ENCODE assay signal across 19 cellular contexts in the genomic region with DNA sequence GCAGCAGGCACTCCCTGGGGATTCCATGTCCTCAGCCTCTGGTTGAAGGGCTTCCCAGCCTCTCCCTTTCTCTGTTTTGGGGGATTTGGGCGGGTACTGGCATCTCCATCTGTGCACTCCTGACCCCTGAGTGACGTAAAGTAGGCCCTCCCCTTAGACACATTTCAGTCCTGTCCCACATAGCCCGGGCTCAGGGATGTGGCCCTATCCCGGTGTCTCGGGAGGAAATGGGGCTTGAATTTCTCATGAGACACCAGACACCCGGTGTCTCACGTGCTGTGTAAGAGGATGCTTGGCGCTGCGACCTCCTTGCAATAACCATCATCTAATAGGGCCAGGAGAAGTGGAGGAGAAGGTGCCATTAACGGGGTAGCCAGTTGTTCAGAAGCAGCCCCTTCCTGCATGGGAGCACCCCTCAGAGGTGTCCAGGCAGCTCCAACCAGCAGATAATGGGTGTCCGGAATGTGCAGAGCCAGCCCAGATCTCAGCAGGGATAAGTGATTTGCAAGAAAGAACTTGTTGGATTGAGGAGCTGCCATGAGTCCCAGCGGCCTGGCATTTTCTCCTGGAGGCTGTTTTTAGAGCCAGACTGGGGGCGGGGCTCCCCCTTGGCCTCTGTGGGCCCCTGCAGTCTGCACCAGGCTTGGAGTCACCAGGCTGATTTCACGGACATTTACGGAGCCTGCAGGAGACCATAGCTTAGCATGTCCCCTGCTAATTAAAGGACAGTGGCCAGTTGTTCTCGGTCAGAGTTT.
DNase-seq lines count a peak whose midpoint lies in the region; ATAC-seq, FAIRE-seq and TF ChIP-seq lines count a peak whose summit lies in the region.
"Had no signal": no experiment of that assay in that cellular context is flagged by ENCODE, and none has a peak within 500 bp of the region (broad histone marks: within the 10 kb centered on the region; RNA-seq: fewer than 3 reads in every experiment).

No MANE protein-coding gene starts in this region.

- no peak overlapping the region for H2BK120ac ChIP-seq in mesendoderm (ENCODE audit: low read depth, low read length)

- no peaks in the 10 kb centered on the region for H4K20me1 ChIP-seq in HepG2 (ENCODE audit: insufficient read depth, low read length)

- no peak overlapping the region for H3K4ac ChIP-seq in mesendoderm (ENCODE audit: low read depth, low read length)

- H3K79me2 ChIP-seq in mesendoderm (ENCODE audit: control insufficient read depth, insufficient read depth, low read length) (no peaks in the 10 kb centered on the region), HepG2 (ENCODE audit: insufficient read depth, low read length) (no peaks in the 10 kb centered on the region)

- H3K4me3 ChIP-seq in RWPE2 (ENCODE audit: severe bottlenecking) (no peak overlapping the region), mesendoderm (ENCODE audit: low read length) (no peak overlapping the region), HepG2 (replicated peaks in 1 of 3; ENCODE audit: insufficient read depth in 1 of 3, low read depth in 2 of 3, low read length in 3 of 3) (no peak overlapping the region)
- H3K4me3 ChIP-seq: A549 had no signal

- BruUV-seq in HepG2 (replicated peaks; lab: Mats Ljungman, UMichigan), result no TSS peak

- no peak overlapping the region for H3K9ac ChIP-seq in mesendoderm (ENCODE audit: low read length)
- no peak overlapping the region for H3K9ac ChIP-seq in HepG2 (ENCODE audit: insufficient read depth, low read depth, low read length)

- no peak overlapping the region for H3K23ac ChIP-seq in mesendoderm (ENCODE audit: low read length)

- intact Hi-C loops in HepG2 (cut with micrococcal nuclease; ENCODE audit: unreplicated experiment), result no loop called here

- no peak overlapping the region for H4K8ac ChIP-seq in mesendoderm (ENCODE audit: low read depth, low read length)

- in situ Hi-C loops in HepG2 (cut with HindIII; ENCODE audit: extremely low pct_ligation_motif_present, low pct_unique_long_range_greater_than_20kb), result no loop called here

- H2AFZ ChIP-seq in HepG2 (ENCODE audit: low read length), result no peak overlapping the region

- no peak for TF ChIP-seq RAD21 in HepG2 (CRISPR knock-in tag; IDR thresholded peaks at IDR 0.05)

- no peak overlapping the region for H4K5ac ChIP-seq in mesendoderm (ENCODE audit: low read length)

- no peak overlapping the region for H3K56ac ChIP-seq in mesendoderm (ENCODE audit: low read length)

- no peak for TF ChIP-seq POLR2A in HepG2 (IDR thresholded peaks at IDR 0.05; ENCODE audit: insufficient read depth in 1 of 2, low read depth in 2 of 2, low read length in 2 of 2)

- H3K9me3 ChIP-seq in RWPE2 (ENCODE audit: severe bottlenecking), result no peaks in the 10 kb centered on the region
- no peaks in the 10 kb centered on the region for H3K9me3 ChIP-seq in HepG2 (ENCODE audit: low read length)
- H3K9me3 ChIP-seq: A549, neutrophil had no signal

- POLR2A ChIA-PET in HepG2 (lab: Yijun Ruan, JAX), result no interaction called here

- DNase-seq in NCI-H82 (lab: John Stamatoyannopoulos, UW) (peak; percentile 21), NCI-H82 treated with DMSO at 0.1 percent for 48 hours (lab: John Stamatoyannopoulos, UW; ENCODE audit: unreplicated experiment) (no peak), RWPE2 (ENCODE audit: low spot score) (peak; percentile 75), mesendoderm (peak; percentile 86), NCI-H774 (lab: John Stamatoyannopoulos, UW) (no peak), HepG2 (ENCODE audit: low spot score) (no peak), NOMO-1 treated with dmso at 0.1 percent for 144 hours (lab: John Stamatoyannopoulos, UW; ENCODE audit: unreplicated experiment) (no peak)
- DNase-seq: activated CD4-positive, CD25-positive, alpha-beta regulatory T cell; CD4-positive, alpha-beta T cell; NCI-H187 treated with DMSO at 0.1 percent for 48 hours; right cardiac atrium; Right ventricle myocardium superior; stimulated activated naive CD8-positive, alpha-beta T cell treated with anti-CD3 and anti-CD28 coated beads, Interleukin-15, Interleukin-2, amounts not matched to agents 100 U/mL and 50 U/mL, for 24 hours; T-helper 2 cell had no signal

- no CpG with 5 or more reads among the region's 16 CpGs for WGBS in mesendoderm (ENCODE audit: extremely low coverage, insufficient coverage, low lambda C conversion rate)
- 25% methylated on average over 15 of the region's 16 CpGs for WGBS in HepG2 (ENCODE audit: low lambda C conversion rate)

- H3K27me3 ChIP-seq in RWPE2 (ENCODE audit: insufficient read depth, poor library complexity, severe bottlenecking), result no peaks in the 10 kb centered on the region
- no peaks in the 10 kb centered on the region for H3K27me3 ChIP-seq in mesendoderm (ENCODE audit: insufficient read depth, low read length, poor library complexity)
- peaks cover 9 to 67% of the 10 kb centered on the region in 2 experiments; a peak in 4 of 5 replicates for H3K27me3 ChIP-seq in HepG2 (ENCODE audit: control insufficient read depth in 1 of 2, insufficient read depth in 2 of 2, low read length in 2 of 2)

- no peak overlapping the region for H3K27ac ChIP-seq in RWPE2 (ENCODE audit: poor library complexity, severe bottlenecking)
- no peak overlapping the region for H3K27ac ChIP-seq in mesendoderm (ENCODE audit: low read depth, low read length)
- no peak overlapping the region for H3K27ac ChIP-seq in HepG2 (ENCODE audit: extremely low read length, insufficient read depth, low read length)
- H3K27ac ChIP-seq: A549, neutrophil had no signal

- H3K36me3 ChIP-seq in RWPE2 (ENCODE audit: low read depth), result no peaks in the 10 kb centered on the region
- no peaks in the 10 kb centered on the region for H3K36me3 ChIP-seq in mesendoderm (ENCODE audit: control insufficient read depth, insufficient read depth, low read length)
- H3K36me3 ChIP-seq in HepG2 (replicated peaks in 1 of 2; ENCODE audit: control insufficient read depth in 1 of 2, insufficient read depth in 2 of 2, low read length in 2 of 2), result no peaks in the 10 kb centered on the region
- H3K36me3 ChIP-seq: neutrophil had no signal

- H2BK15ac ChIP-seq in mesendoderm (replicated peaks; ENCODE audit: low read depth), result no peak overlapping the region

- no peak overlapping the region for H3K18ac ChIP-seq in mesendoderm (ENCODE audit: low read length)

- TF ChIP-seq CTCF in RWPE2 (IDR thresholded peaks at IDR 0.05; ENCODE audit: poor library complexity, severe bottlenecking) (no peak), HepG2 (CRISPR knock-in tag; IDR thresholded peaks at IDR 0.05) (no peak)

- FAIRE-seq in HepG2 (lab: Jason Lieb, UNC), result no peak
- FAIRE-seq: A549, endometrium, keratinocyte had no signal

- no peak for TF ChIP-seq EP300 in HepG2 (IDR thresholded peaks at IDR 0.05; ENCODE audit: low read depth in 2 of 2, low read length in 2 of 2)
- no peak for TF ChIP-seq EP300 in HepG2 (CRISPR knock-in tag; IDR thresholded peaks at IDR 0.05; ENCODE audit: borderline replicate concordance)

- CTCF ChIA-PET in HepG2 (lab: Yijun Ruan, JAX; ENCODE audit: low intra/inter-chr PET ratio, low total read pairs), result no interaction called here

- ATAC-seq in RWPE2 (ENCODE audit: low read depth) (peak; percentile 58), HepG2 (no peak), GM21723 (IDR thresholded peaks at IDR 0.05; ENCODE audit: unreplicated experiment) (no peak)
- ATAC-seq: A549; right cardiac atrium; stimulated activated naive CD8-positive, alpha-beta T cell treated with anti-CD3 and anti-CD28 coated beads, Interleukin-15, Interleukin-2, amounts not matched to agents 100 U/mL and 50 U/mL, for 24 hours had no signal

- H3K4me1 ChIP-seq in RWPE2 (ENCODE audit: insufficient read depth, poor library complexity, severe bottlenecking) (peaks cover 17% of the 10 kb centered on the region), mesendoderm (ENCODE audit: control insufficient read depth, low read depth, low read length) (no peaks in the 10 kb centered on the region), HepG2 (ENCODE audit: insufficient read depth, low read length) (no peaks in the 10 kb centered on the region)
- H3K4me1 ChIP-seq: A549 had no signal

- H2BK5ac ChIP-seq in mesendoderm (ENCODE audit: low read length), result no peak overlapping the region

- H2AK5ac ChIP-seq in mesendoderm (ENCODE audit: low read length), result no peak overlapping the region

- no peak overlapping the region for H3K4me2 ChIP-seq in mesendoderm (ENCODE audit: low read length)
- no peak overlapping the region for H3K4me2 ChIP-seq in HepG2 (ENCODE audit: low read depth, low read length)
- H3K4me2 ChIP-seq: A549 had no signal

- H3K79me1 ChIP-seq in mesendoderm (ENCODE audit: low read length), result no peaks in the 10 kb centered on the region

TF ChIP-seq in HepG2, 621 proteins besides CTCF, POLR2A, EP300 and RAD21 (continues in another document):
- TF ChIP-seq, protein P1, sequence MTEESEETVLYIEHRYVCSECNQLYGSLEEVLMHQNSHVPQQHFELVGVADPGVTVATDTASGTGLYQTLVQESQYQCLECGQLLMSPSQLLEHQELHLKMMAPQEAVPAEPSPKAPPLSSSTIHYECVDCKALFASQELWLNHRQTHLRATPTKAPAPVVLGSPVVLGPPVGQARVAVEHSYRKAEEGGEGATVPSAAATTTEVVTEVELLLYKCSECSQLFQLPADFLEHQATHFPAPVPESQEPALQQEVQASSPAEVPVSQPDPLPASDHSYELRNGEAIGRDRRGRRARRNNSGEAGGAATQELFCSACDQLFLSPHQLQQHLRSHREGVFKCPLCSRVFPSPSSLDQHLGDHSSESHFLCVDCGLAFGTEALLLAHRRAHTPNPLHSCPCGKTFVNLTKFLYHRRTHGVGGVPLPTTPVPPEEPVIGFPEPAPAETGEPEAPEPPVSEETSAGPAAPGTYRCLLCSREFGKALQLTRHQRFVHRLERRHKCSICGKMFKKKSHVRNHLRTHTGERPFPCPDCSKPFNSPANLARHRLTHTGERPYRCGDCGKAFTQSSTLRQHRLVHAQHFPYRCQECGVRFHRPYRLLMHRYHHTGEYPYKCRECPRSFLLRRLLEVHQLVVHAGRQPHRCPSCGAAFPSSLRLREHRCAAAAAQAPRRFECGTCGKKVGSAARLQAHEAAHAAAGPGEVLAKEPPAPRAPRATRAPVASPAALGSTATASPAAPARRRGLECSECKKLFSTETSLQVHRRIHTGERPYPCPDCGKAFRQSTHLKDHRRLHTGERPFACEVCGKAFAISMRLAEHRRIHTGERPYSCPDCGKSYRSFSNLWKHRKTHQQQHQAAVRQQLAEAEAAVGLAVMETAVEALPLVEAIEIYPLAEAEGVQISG (CRISPR knock-in tag; IDR thresholded peaks at IDR 0.05), result no peak
- TF ChIP-seq HNRNPLL (IDR thresholded peaks at IDR 0.05; ENCODE audit: low read depth, low read length, poor library complexity, severe bottlenecking) (no peak), ZNF468 (CRISPR knock-in tag; IDR thresholded peaks at IDR 0.05) (no peak)

Comparison
In these comparisons a context has a peak if more than half of its experiments do, and no peak if none do; other contexts are left out.
1. DNase-seq: peak in NCI-H82 (single experiment), RWPE2 (single experiment) and mesendoderm (single experiment); none in NCI-H82 treated with DMSO at 0.1 percent for 48 hours (single experiment), NCI-H774 (single experiment), HepG2 (single experiment) and NOMO-1 treated with dmso at 0.1 percent for 144 hours (single experiment).